ENCODE assay signal across 23 cellular contexts in the genomic region with DNA sequence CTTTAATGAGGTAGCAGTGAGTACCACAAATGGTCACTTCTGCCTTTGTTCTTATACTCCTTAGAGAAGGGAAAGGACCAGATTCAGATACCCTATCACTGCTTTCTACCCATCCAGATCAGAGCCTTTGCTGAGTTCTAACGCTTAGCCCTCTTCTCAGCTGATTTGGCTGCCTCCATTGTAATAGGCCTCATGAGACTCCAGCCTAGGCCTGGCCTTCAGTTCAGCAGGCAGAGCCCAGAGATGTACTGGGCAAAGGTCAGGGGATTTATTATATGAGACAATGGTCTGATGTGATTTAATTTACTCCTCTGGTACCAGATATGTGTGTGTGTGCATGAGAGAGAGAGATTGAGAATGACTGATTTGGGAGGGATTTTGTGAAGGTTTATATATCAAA.
"Had no signal": no experiment of that assay in that cellular context is flagged by ENCODE, and none has a peak within 500 bp of the region (broad histone marks: within the 10 kb centered on the region; RNA-seq: fewer than 3 reads in every experiment).

No MANE protein-coding gene starts in this region.

- H3K27ac Mint-ChIP-seq: activated CD8-positive, alpha-beta T cell treated with anti-CD3 and anti-CD28 coated beads, Interleukin-2, amount 10 ng/mL, durations not matched to agents 7 days and 5 days; activated naive CD8-positive, alpha-beta T cell treated with anti-CD3 and anti-CD28 coated beads, Interleukin-2, amount 10 ng/mL, durations not matched to agents 7 days and 5 days; T-helper 17 cell; WTC11 had no signal

- H3K36me3 ChIP-seq: ascending aorta, MG63, Peyer's patch had no signal

- H3K9me3 ChIP-seq: ascending aorta, body of pancreas, MG63, Peyer's patch had no signal

- H3K27me3 Mint-ChIP-seq: activated naive CD8-positive, alpha-beta T cell treated with anti-CD3 and anti-CD28 coated beads, Interleukin-2, amount 10 ng/mL, durations not matched to agents 7 days and 5 days; T-helper 17 cell had no signal

- H3K27ac ChIP-seq: body of pancreas, Peyer's patch, RWPE1 had no signal

- H3K4me3 Mint-ChIP-seq: activated CD8-positive, alpha-beta T cell treated with anti-CD3 and anti-CD28 coated beads, Interleukin-2, amount 10 ng/mL, durations not matched to agents 7 days and 5 days; activated naive CD8-positive, alpha-beta T cell treated with anti-CD3 and anti-CD28 coated beads, Interleukin-2, amount 10 ng/mL, durations not matched to agents 7 days and 5 days; T-helper 17 cell; WTC11 had no signal

- H3K9me3 Mint-ChIP-seq: activated naive CD8-positive, alpha-beta T cell treated with anti-CD3 and anti-CD28 coated beads, Interleukin-2, amount 10 ng/mL, durations not matched to agents 7 days and 5 days had no signal

- H3K4me1 Mint-ChIP-seq: activated naive CD8-positive, alpha-beta T cell treated with anti-CD3 and anti-CD28 coated beads, Interleukin-2, amount 10 ng/mL, durations not matched to agents 7 days and 5 days; T-helper 17 cell; WTC11 had no signal

- H3K36me3 Mint-ChIP-seq: activated naive CD8-positive, alpha-beta T cell treated with anti-CD3 and anti-CD28 coated beads, Interleukin-2, amount 10 ng/mL, durations not matched to agents 7 days and 5 days; WTC11 had no signal

- H3K27me3 ChIP-seq: ascending aorta, body of pancreas, MG63, Peyer's patch had no signal

- H3K4me3 ChIP-seq: ascending aorta, body of pancreas, MG63, Peyer's patch had no signal

- ATAC-seq: activated CD8-positive, alpha-beta T cell treated with anti-CD3 and anti-CD28 coated beads, Interleukin-2, amount 10 ng/mL, durations not matched to agents 7 days and 5 days; body of pancreas; T-helper 17 cell; WTC11 had no signal

- H3K4me1 ChIP-seq: Peyer's patch had no signal

- DNase-seq: activated CD4-positive, alpha-beta T cell treated with anti-CD3 and anti-CD28 coated beads for 48 hours; activated CD4-positive, alpha-beta T cell treated with anti-CD3 and anti-CD28 coated beads, Interleukin-2, amount 50 U/mL, for 4 hours; activated CD4-positive, CD25-positive, alpha-beta regulatory T cell treated with anti-CD3 and anti-CD28 coated beads, Interleukin-2, amount 50 U/mL, for 72 hours; activated CD8-positive, alpha-beta memory T cell treated with anti-CD3 and anti-CD28 coated beads, Interleukin-2, amount 50 U/mL, for 48 hours; activated CD8-positive, alpha-beta T cell treated with anti-CD3 and anti-CD28 coated beads, Interleukin-2, amount 10 ng/mL, durations not matched to agents 7 days and 5 days; activated naive CD4-positive, alpha-beta T cell treated with anti-CD3 and anti-CD28 coated beads, Interleukin-2, amount 50 U/mL, for 16 hours; activated naive CD8-positive, alpha-beta T cell treated with anti-CD3 and anti-CD28 coated beads, Interleukin-2, amount 10 ng/mL, durations not matched to agents 7 days and 5 days; activated T-cell treated with anti-CD3 and anti-CD28 coated beads, Interleukin-2, amount 50 U/mL, for 1 hour; MG63; NCI-H1105; NCI-H1436; NCI-H187 treated with DMSO at 0.1 percent for 48 hours; NCI-H2081 treated with DMSO at 0.1 percent for 48 hours; NCI-H446; NCI-H524; Peyer's patch; SHP77 treated with DMSO at 0.1 percent for 48 hours; T-helper 17 cell; T-helper 9 cell had no signal
